8 cellular contexts compared by ENCODE assay signal in genomic region chr6:27545271-27546046, GRCh38.
DNase-seq lines count a peak whose midpoint lies in the region; ATAC-seq, FAIRE-seq and TF ChIP-seq lines count a peak whose summit lies in the region.

No MANE protein-coding gene starts in this region.

- 4% methylated on average over 32 of the region's 32 CpGs for WGBS in HUES64

- ATAC-seq in GM19035 (IDR thresholded peaks at IDR 0.05; ENCODE audit: unreplicated experiment) = no peak

- TF ChIP-seq CTCF in GM13977 (IDR thresholded peaks at IDR 0.05; ENCODE audit: extremely low read depth, insufficient read depth, missing control alignments) (no peak), astrocyte of the cerebellum (IDR thresholded peaks at IDR 0.05; ENCODE audit: low read depth, low read length, missing control alignments) (no peak), nephron progenitor cell (IDR thresholded peaks at IDR 0.05) (no peak), D721Med (IDR thresholded peaks at IDR 0.05; ENCODE audit: insufficient read depth, missing control alignments) (no peak)

- FAIRE-seq in D721Med (lab: Jason Lieb, UNC) = no peak

- no peak overlapping the region for H3K27ac ChIP-seq in HUES64 (ENCODE audit: low read depth, low read length)

- no peaks in the 10 kb centered on the region; the same call in 1 of the 2 replicates for H3K4me1 ChIP-seq in HUES64 (ENCODE audit: insufficient read depth, low read length)

- peaks cover 26% of the 10 kb centered on the region for H3K27me3 ChIP-seq in HUES64 (ENCODE audit: insufficient read depth, low read length)

- peaks cover 72% of the 10 kb centered on the region for H3K27me3 Mint-ChIP-seq in nephron progenitor cell (ENCODE audit: low read depth, poor library complexity)

- peak overlapping the region; percentile 64 for H3K27ac Mint-ChIP-seq in nephron progenitor cell

- H3K36me3 ChIP-seq in HUES64 (ENCODE audit: insufficient read depth, low read length) = no peaks in the 10 kb centered on the region

- H3K4me1 Mint-ChIP-seq in nephron progenitor cell = peaks cover 16% of the 10 kb centered on the region

- H3K9me3 Mint-ChIP-seq in nephron progenitor cell = peaks cover 20% of the 10 kb centered on the region

- DNase-seq in GM13977 (ENCODE audit: low spot score) (peak; percentile 66), astrocyte of the cerebellum (ENCODE audit: low read depth) (no peak), nephron progenitor cell (peak; percentile 80), D721Med (ENCODE audit: insufficient read length, low spot score) (no peak), medulla oblongata (ENCODE audit: extremely low spot score) (no peak)
- no peak for DNase-seq in activated CD4-positive, CD25-positive, alpha-beta regulatory T cell (lab: John Stamatoyannopoulos, UW)

- H3K4me3 ChIP-seq in HUES64 (ENCODE audit: low read length) = peak overlapping the region; percentile 76
- peak overlapping the region; percentile 39 for H3K4me3 ChIP-seq in astrocyte of the cerebellum (ENCODE audit: low read depth, low read length)

- peak overlapping the region; percentile 92 for H3K4me3 Mint-ChIP-seq in nephron progenitor cell

- H3K9me3 ChIP-seq in HUES64 (ENCODE audit: insufficient read depth, low read depth, low read length) = no peaks in the 10 kb centered on the region

- peak overlapping the region; percentile 32 for H3K9ac ChIP-seq in HUES64 (ENCODE audit: low read depth, low read length)

- in situ Hi-C loops in GM13977 (cut with MboI; ENCODE audit: low pct_unique_long_range_greater_than_20kb, low sequenced_read_pairs, unreplicated experiment) (no loop called here), astrocyte of the cerebellum (cut with HindIII; ENCODE audit: low sequenced_read_pairs) (no loop called here)

- H3K36me3 Mint-ChIP-seq in nephron progenitor cell (ENCODE audit: low read depth) = peaks cover 6% of the 10 kb centered on the region

Comparison
In these comparisons a context has a peak if more than half of its experiments do, and no peak if none do; other contexts are left out.
1. DNase-seq: peak in GM13977 (single experiment) and nephron progenitor cell (single experiment); none in astrocyte of the cerebellum (single experiment), D721Med (single experiment), activated CD4-positive, CD25-positive, alpha-beta regulatory T cell (0 of 4) and medulla oblongata (single experiment).